Comparison of ENCODE assay signal across 8 cellular contexts in genomic region chr1:2193514-2194251, GRCh38. TPM values are rescaled to one million over a fixed set of nuclear protein-coding genes. Genes with fewer than 3 reads are reported as not detected.
DNase-seq lines count a peak whose midpoint lies in the region; ATAC-seq, FAIRE-seq and TF ChIP-seq lines count a peak whose summit lies in the region.

No MANE protein-coding gene starts in this region.

- H3K27ac ChIP-seq in astrocyte (ENCODE audit: low read depth, low read length) (peak overlapping the region; percentile 12), liver (ENCODE audit: low read depth in 1 of 2, low read length in 2 of 2) (peak overlapping the region; percentile 6 to 25), urinary bladder (ENCODE audit: low read depth) (peak overlapping the region; percentile 62)

- no peaks in the 10 kb centered on the region for H3K27me3 Mint-ChIP-seq in activated naive CD4-positive, alpha-beta T cell treated with anti-CD3 and anti-CD28 coated beads, Interleukin-2, amount 10 ng/mL, durations not matched to agents 7 days and 5 days
- no peaks in the 10 kb centered on the region for H3K27me3 Mint-ChIP-seq in astrocyte (ENCODE audit: low read depth, unreplicated experiment)

- H2AFZ ChIP-seq in astrocyte (ENCODE audit: low read depth, low read length) = no peak overlapping the region

- peaks cover 15% of the 10 kb centered on the region for H4K20me1 ChIP-seq in astrocyte (ENCODE audit: insufficient read depth, low read length)

- no peaks in the 10 kb centered on the region for H3K9me3 ChIP-seq in astrocyte (ENCODE audit: insufficient read depth, low read depth, low read length)
- no peaks in the 10 kb centered on the region for H3K9me3 ChIP-seq in liver (ENCODE audit: control insufficient read depth in 4 of 4, low read length in 3 of 4)

- H3K4me3 ChIP-seq in astrocyte (ENCODE audit: insufficient read depth, low read depth, low read length) (peak overlapping the region; percentile 52), liver (ENCODE audit: low read depth in 1 of 3, low read length in 3 of 3) (peak overlapping the region in 1 of 3 donors; percentile 83), urinary bladder (ENCODE audit: low read depth, low read length) (peak overlapping the region; percentile 60)

- peaks cover 2% of the 10 kb centered on the region for H3K36me3 Mint-ChIP-seq in activated naive CD4-positive, alpha-beta T cell treated with anti-CD3 and anti-CD28 coated beads, Interleukin-2, amount 10 ng/mL, durations not matched to agents 7 days and 5 days
- H3K36me3 Mint-ChIP-seq in astrocyte (ENCODE audit: low read depth, unreplicated experiment) = peaks cover 2% of the 10 kb centered on the region

- H3K4me1 Mint-ChIP-seq in activated naive CD4-positive, alpha-beta T cell treated with anti-CD3 and anti-CD28 coated beads, Interleukin-2, amount 10 ng/mL, durations not matched to agents 7 days and 5 days = peaks cover 40% of the 10 kb centered on the region
- H3K4me1 Mint-ChIP-seq in astrocyte (ENCODE audit: low read depth, unreplicated experiment) = peaks cover 3% of the 10 kb centered on the region

- no peak for TF ChIP-seq RAD21 in liver (IDR thresholded peaks at IDR 0.05)

- ATAC-seq in omental fat pad (ENCODE audit: low FRiP score) (no peak), GM21360 (IDR thresholded peaks at IDR 0.05; ENCODE audit: unreplicated experiment) (no peak)

- 57% methylated on average over 41 of the region's 41 CpGs for WGBS in liver
- 52% methylated on average over 41 of the region's 41 CpGs for WGBS in urinary bladder

- H3K79me2 ChIP-seq in astrocyte (ENCODE audit: insufficient read depth, low read length) = peaks cover 42% of the 10 kb centered on the region

- CTCF ChIA-PET in activated naive CD4-positive, alpha-beta T cell treated with anti-CD3 and anti-CD28 coated beads, Interleukin-2, amount 10 ng/mL, durations not matched to agents 7 days and 5 days (lab: Charles Lee) = interaction anchor here (7.0 kb wide), 1 partner anchor 187 kb away, joined by 217 read pairs; no protein-coding TSS in a partner anchor

- H3K4me1 ChIP-seq in astrocyte (ENCODE audit: insufficient read depth, low read length) (peaks cover 30% of the 10 kb centered on the region), liver (ENCODE audit: control insufficient read depth in 4 of 4, insufficient read depth in 4 of 4, low read length in 3 of 4) (peaks cover 11 to 34% (median 21%) of the 10 kb centered on the region in 4 donors), urinary bladder (ENCODE audit: insufficient read depth) (peaks cover 4% of the 10 kb centered on the region)

- H3K9ac ChIP-seq in astrocyte (ENCODE audit: low read length) (peak overlapping the region; percentile 66), liver (ENCODE audit: low read depth in 1 of 2, low read length in 2 of 2) (no peak overlapping the region)

- H3K36me3 ChIP-seq in astrocyte (ENCODE audit: insufficient read depth, low read length) (no peaks in the 10 kb centered on the region), liver (ENCODE audit: control insufficient read depth in 4 of 4, insufficient read depth in 3 of 4, low read depth in 1 of 4, low read length in 3 of 4) (no peaks in the 10 kb centered on the region), urinary bladder (ENCODE audit: insufficient read depth) (no peaks in the 10 kb centered on the region)

- no peaks in the 10 kb centered on the region for H3K9me3 Mint-ChIP-seq in activated naive CD4-positive, alpha-beta T cell treated with anti-CD3 and anti-CD28 coated beads, Interleukin-2, amount 10 ng/mL, durations not matched to agents 7 days and 5 days
- no peaks in the 10 kb centered on the region for H3K9me3 Mint-ChIP-seq in astrocyte (ENCODE audit: unreplicated experiment)

- peak overlapping the region; percentile 49 for H3K27ac Mint-ChIP-seq in activated naive CD4-positive, alpha-beta T cell treated with anti-CD3 and anti-CD28 coated beads, Interleukin-2, amount 10 ng/mL, durations not matched to agents 7 days and 5 days
- H3K27ac Mint-ChIP-seq in astrocyte (ENCODE audit: unreplicated experiment) = no peak overlapping the region

- peak overlapping the region; percentile 63 for H3K4me3 Mint-ChIP-seq in activated naive CD4-positive, alpha-beta T cell treated with anti-CD3 and anti-CD28 coated beads, Interleukin-2, amount 10 ng/mL, durations not matched to agents 7 days and 5 days
- peak overlapping the region; percentile 78 for H3K4me3 Mint-ChIP-seq in astrocyte (ENCODE audit: unreplicated experiment)

- H3K27me3 ChIP-seq in astrocyte (ENCODE audit: insufficient read depth, low read length) = no peaks in the 10 kb centered on the region
- H3K27me3 ChIP-seq in liver (ENCODE audit: control insufficient read depth in 4 of 4, insufficient read depth in 4 of 4, low read length in 3 of 4) = no peaks in the 10 kb centered on the region

- no peak for TF ChIP-seq CTCF in astrocyte (IDR thresholded peaks at IDR 0.05; ENCODE audit: insufficient read depth, low read depth, low read length)
- no peak for TF ChIP-seq CTCF in liver (IDR thresholded peaks at IDR 0.05; ENCODE audit: low read depth, low read length, missing input control)
- no peak for TF ChIP-seq CTCF in omental fat pad (IDR thresholded peaks at IDR 0.05)

- peak overlapping the region; percentile 88 for H3K4me2 ChIP-seq in astrocyte (ENCODE audit: low read length)

- no peak for DNase-seq in activated naive CD4-positive, alpha-beta T cell treated with anti-CD3 and anti-CD28 coated beads, Interleukin-2, amount 10 ng/mL, durations not matched to agents 7 days and 5 days
- DNase-seq in activated naive CD4-positive, alpha-beta T cell (lab: John Stamatoyannopoulos, UW) = no peak
- DNase-seq in astrocyte (ENCODE audit: low read depth) (no peak), epidermal melanocyte (ENCODE audit: insufficient read length, low spot score) (no peak), omental fat pad (ENCODE audit: low spot score) (no peak)

- FAIRE-seq in astrocyte (lab: Jason Lieb, UNC) = no peak

TF ChIP-seq in liver, 16 proteins besides CTCF, POLR2A, EP300 and RAD21:
- no peak for TF ChIP-seq HNF4A (conservative IDR thresholded peaks at IDR 0.05)

RNA-seq across cellular contexts. Expression of gene FAAP20, which starts 0.9 kb away (rescaled TPM):
- total RNA-seq in astrocyte = 114 and 124 TPM in 2 replicates
- 10 to 100 TPM in 1 of 2 donors, 1 to 10 TPM in 1; 5.6 to 11.9 TPM for total RNA-seq in liver
- 10 to 100 TPM; 19.6 to 31.5 TPM for polyA plus RNA-seq in liver
- total RNA-seq in urinary bladder = 14.6 TPM
- 96.4 TPM for polyA plus RNA-seq in urinary bladder
- 10 to 100 TPM; 14.2 to 24.9 (median 21.8) TPM for total RNA-seq in omental fat pad

RNA-seq across cellular contexts. Expression of gene SKI, which starts 34.4 kb away (rescaled TPM):
- total RNA-seq in astrocyte (63.4 and 66.2 TPM in 2 replicates), liver (10 to 100 TPM; 18.9 to 21.3 TPM), urinary bladder (27.8 TPM), omental fat pad (10 to 100 TPM; 35.3 to 54.0 (median 47.3) TPM)
- polyA plus RNA-seq in liver (10 to 100 TPM in 1 of 2 donors, 1 to 10 TPM in 1; 3.2 to 20.1 TPM), urinary bladder (60.5 TPM)

Comparison
In these comparisons a context has a peak if more than half of its experiments do, and no peak if none do; other contexts are left out.
1. H3K27ac ChIP-seq: peak in every context shown above with its lines; median percentile 62 in urinary bladder; 16 in liver; 12 in astrocyte.